22 cellular contexts compared by ENCODE assay signal in the genomic region with DNA sequence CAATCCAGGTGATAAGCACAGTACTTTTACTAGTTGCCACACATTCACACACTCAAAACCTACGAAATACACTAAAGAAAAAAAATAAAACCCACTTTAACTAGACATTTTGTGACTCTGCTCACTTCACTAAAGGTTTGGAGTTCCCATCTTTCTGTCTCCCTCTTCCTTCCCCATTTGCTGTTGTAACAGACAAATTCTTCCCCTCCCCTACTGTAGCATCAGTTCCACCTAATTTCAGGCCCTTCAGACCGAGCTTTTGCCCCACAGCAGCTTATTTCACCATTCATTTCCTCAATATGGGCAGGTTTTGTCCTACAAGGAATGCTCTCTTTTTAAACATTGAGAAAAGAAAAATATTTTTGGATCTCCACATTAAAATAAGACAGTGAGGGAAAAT. TPM values are rescaled to one million over a fixed set of nuclear protein-coding genes. Genes with fewer than 3 reads are reported as not detected.
"Had no signal": no experiment of that assay in that cellular context is flagged by ENCODE, and none has a peak within 500 bp of the region (broad histone marks: within the 10 kb centered on the region; RNA-seq: fewer than 3 reads in every experiment).

No MANE protein-coding gene starts in this region.

- H3K9me3 Mint-ChIP-seq: neural crest cell; stimulated activated naive CD8-positive, alpha-beta T cell treated with anti-CD3 and anti-CD28 coated beads, Interleukin-15, amount 100 ng/mL, for 72 hours had no signal

- H3K9me3 ChIP-seq: esophagus squamous epithelium, gastroesophageal sphincter, left ventricle myocardium inferior, lower lobe of right lung, ovary, right atrium auricular region, sigmoid colon, testis, tibial nerve had no signal

- H3K4me1 Mint-ChIP-seq: immature natural killer cell; memory B cell; mesothelial cell of epicardium; natural killer cell; stimulated activated naive B cell treated with anti-CD40 and anti-IgM and Interleukin-4, amounts not matched to agents 10 μg/mL and 1 μg/mL and 100 μg/mL, for 72 hours; stimulated activated naive CD8-positive, alpha-beta T cell treated with anti-CD3 and anti-CD28 coated beads, Interleukin-15, amount 100 ng/mL, for 72 hours had no signal

- H3K27ac ChIP-seq: esophagus squamous epithelium, gastroesophageal sphincter, left ventricle myocardium inferior, lower lobe of right lung, ovary, right atrium auricular region, sigmoid colon, skin epidermis, testis, tibial nerve had no signal

- H3K27ac Mint-ChIP-seq: immature natural killer cell; memory B cell; mesothelial cell of epicardium; natural killer cell; stimulated activated naive B cell treated with anti-CD40 and anti-IgM and Interleukin-4, amounts not matched to agents 10 μg/mL and 1 μg/mL and 100 μg/mL, for 72 hours; stimulated activated naive CD8-positive, alpha-beta T cell treated with anti-CD3 and anti-CD28 coated beads, Interleukin-15, amount 100 ng/mL, for 72 hours had no signal

- H3K36me3 Mint-ChIP-seq: immature natural killer cell; memory B cell; mesothelial cell of epicardium; natural killer cell; stimulated activated naive B cell treated with anti-CD40 and anti-IgM and Interleukin-4, amounts not matched to agents 10 μg/mL and 1 μg/mL and 100 μg/mL, for 72 hours had no signal

- DNase-seq: dermis blood vessel endothelial cell; esophagus squamous epithelium; foreskin fibroblast; immature natural killer cell; left ventricle myocardium inferior; lower lobe of right lung; natural killer cell; nucleus accumbens; ovary; sigmoid colon; stimulated activated CD4-positive, alpha-beta T cell treated with anti-CD3 and anti-CD28 coated beads, Interleukin-2, amount 100 ng/mL, for 24 hours; stimulated activated CD4-positive, alpha-beta T cell treated with anti-CD3 and anti-CD28 coated beads, Interleukin-4, amount 100 ng/mL, for 4 hours; stimulated activated naive B cell treated with anti-CD40 and anti-IgM and Interleukin-4, amounts not matched to agents 10 μg/mL and 1 μg/mL and 100 μg/mL, for 72 hours; stimulated activated naive CD8-positive, alpha-beta T cell treated with anti-CD3 and anti-CD28 coated beads, Interleukin-15, amount 100 ng/mL, for 72 hours; testis had no signal

- H3K27me3 ChIP-seq: esophagus squamous epithelium, ovary, right atrium auricular region, sigmoid colon, testis, tibial nerve had no signal

- H3K4me3 Mint-ChIP-seq: immature natural killer cell; memory B cell; mesothelial cell of epicardium; natural killer cell; neural crest cell; stimulated activated naive B cell treated with anti-CD40 and anti-IgM and Interleukin-4, amounts not matched to agents 10 μg/mL and 1 μg/mL and 100 μg/mL, for 72 hours; stimulated activated naive CD8-positive, alpha-beta T cell treated with anti-CD3 and anti-CD28 coated beads, Interleukin-15, amount 100 ng/mL, for 72 hours had no signal

- ATAC-seq: gastroesophageal sphincter; lower lobe of right lung; natural killer cell; stimulated activated naive B cell treated with anti-CD40 and anti-IgM and Interleukin-4, amounts not matched to agents 10 μg/mL and 1 μg/mL and 100 μg/mL, for 72 hours; stimulated activated naive CD8-positive, alpha-beta T cell treated with anti-CD3 and anti-CD28 coated beads, Interleukin-15, amount 100 ng/mL, for 72 hours had no signal

- H3K36me3 ChIP-seq: esophagus squamous epithelium, gastroesophageal sphincter, left ventricle myocardium inferior, lower lobe of right lung, ovary, right atrium auricular region, sigmoid colon, tibial nerve had no signal

- H3K4me3 ChIP-seq: esophagus squamous epithelium, gastroesophageal sphincter, left ventricle myocardium inferior, lower lobe of right lung, ovary, right atrium auricular region, sigmoid colon, skin epidermis, testis, tibial nerve had no signal

- H3K4me1 ChIP-seq: esophagus squamous epithelium, gastroesophageal sphincter, left ventricle myocardium inferior, lower lobe of right lung, right atrium auricular region, sigmoid colon, testis, tibial nerve had no signal

RNA-seq across cellular contexts. Expression of gene MRAP2, which starts 31.3 kb away (rescaled TPM):
- total RNA-seq: natural killer cell had no signal
